ENCODE assay signal across 7 cellular contexts in the genomic region with DNA sequence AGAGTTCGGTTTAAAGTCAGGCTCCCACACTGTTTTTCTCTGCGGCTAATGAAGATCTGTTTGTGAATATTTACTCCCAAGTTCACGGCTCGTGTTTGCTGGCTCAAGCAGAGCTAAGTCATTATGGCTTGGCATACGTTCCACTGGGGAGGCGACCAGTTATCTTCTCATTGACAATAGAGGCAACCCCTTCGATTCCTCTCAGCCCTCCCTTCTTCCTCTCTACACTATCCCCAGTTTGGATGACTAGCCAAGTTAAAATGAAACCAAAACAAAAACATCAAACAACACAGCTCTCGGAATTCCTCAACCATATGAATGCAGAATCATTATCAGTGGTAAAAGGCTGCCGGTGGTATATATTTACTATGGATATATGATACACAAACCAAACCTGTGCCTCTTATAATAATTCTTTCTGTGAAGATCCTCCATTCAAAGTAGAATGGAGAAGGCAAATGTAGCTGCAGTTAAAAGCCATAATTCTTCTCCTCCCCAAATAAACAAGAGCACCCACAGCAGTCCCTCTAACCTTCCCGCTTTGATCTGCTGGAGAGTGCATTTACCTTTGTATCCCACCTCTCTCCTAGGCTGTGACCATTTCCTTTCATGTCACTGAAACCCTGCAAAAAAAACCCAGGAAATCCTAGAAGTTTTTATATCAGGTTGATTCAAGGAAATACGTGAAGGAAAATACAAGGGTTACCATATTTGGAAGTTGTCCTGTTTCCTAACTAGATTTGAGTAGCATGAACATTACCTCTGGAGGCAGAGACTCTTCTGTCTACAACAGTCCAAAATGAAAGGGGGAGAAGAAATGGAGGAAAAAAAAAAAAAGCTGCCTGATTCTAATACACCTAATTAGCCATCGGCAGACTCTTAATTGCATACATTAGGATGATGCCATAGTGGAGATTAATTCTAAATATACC.
DNase-seq lines count a peak whose midpoint lies in the region; ATAC-seq and TF ChIP-seq lines count a peak whose summit lies in the region.

No MANE protein-coding gene starts in this region.

- TF ChIP-seq CTCF in dorsolateral prefrontal cortex (IDR thresholded peaks at IDR 0.05 in 54 of 56, conservative IDR thresholded peaks at IDR 0.05 in 2 of 56; ENCODE audit: low read depth in 1 of 56, partially characterized antibody in 56 of 56) (no peak), nephron (IDR thresholded peaks at IDR 0.05; ENCODE audit: unreplicated experiment in 3 of 3) (no peak)

- no peaks in the 10 kb centered on the region for H3K27me3 ChIP-seq in dorsolateral prefrontal cortex

- no peaks in the 10 kb centered on the region for H3K27me3 Mint-ChIP-seq in nephron (ENCODE audit: low read depth)

- CTCF ChIA-PET in HEK293T (lab: Yijun Ruan, JAX): no interaction called here

- intact Hi-C loops in dorsolateral prefrontal cortex (cut with DNase I): no loop called here

- peak overlapping the region in 4 of 59 donors; percentile 7 to 52 (median 46) for H3K27ac ChIP-seq in dorsolateral prefrontal cortex

- DNase-seq in NCI-H446 (lab: John Stamatoyannopoulos, UW) (peak; percentile 31 to 45), dorsolateral prefrontal cortex (no peak), HEK293T (ENCODE audit: extremely low spot score) (no peak), LoVo (ENCODE audit: low spot score) (no peak)

- H3K4me3 Mint-ChIP-seq in nephron: peak overlapping the region; percentile 70 to 79 (median 78)

- H3K4me3 ChIP-seq in dorsolateral prefrontal cortex: peak overlapping the region; percentile 26 to 73 (median 56)

- peaks cover 24% of the 10 kb centered on the region for H3K4me1 Mint-ChIP-seq in nephron

- POLR2A ChIA-PET in HEK293T (lab: Yijun Ruan, JAX): no interaction called here

- no peaks in the 10 kb centered on the region for H3K9me3 Mint-ChIP-seq in nephron

- ATAC-seq in GM18511 (IDR thresholded peaks at IDR 0.05; ENCODE audit: unreplicated experiment) (peak; percentile 60), HG02588 (IDR thresholded peaks at IDR 0.05; ENCODE audit: unreplicated experiment) (peak; percentile 60)

- H3K27ac Mint-ChIP-seq in nephron: peak overlapping the region; percentile 62 to 72 (median 69)

- no peaks in the 10 kb centered on the region for H3K36me3 Mint-ChIP-seq in nephron (ENCODE audit: low read depth)

TF ChIP-seq in HEK293T, 16 proteins besides CTCF, POLR2A, EP300 and RAD21:
- no peak for TF ChIP-seq HDGF (IDR thresholded peaks at IDR 0.05; ENCODE audit: borderline replicate concordance)
- TF ChIP-seq ARNT (IDR thresholded peaks at IDR 0.05): no peak
- TF ChIP-seq SUZ12 (IDR thresholded peaks at IDR 0.05): no peak
- no peak for TF ChIP-seq TARDBP (IDR thresholded peaks at IDR 0.05)
- TF ChIP-seq L3MBTL2 (conservative IDR thresholded peaks at IDR 0.05): no peak
- no peak for TF ChIP-seq ZNF384 (IDR thresholded peaks at IDR 0.05)
- TF ChIP-seq BHLHE40 (IDR thresholded peaks at IDR 0.05; ENCODE audit: borderline replicate concordance): no peak
- no peak for TF ChIP-seq FOXA1 (IDR thresholded peaks at IDR 0.05)
- TF ChIP-seq CTBP1 (IDR thresholded peaks at IDR 0.05; ENCODE audit: borderline replicate concordance): no peak

Comparison
In these comparisons a context has a peak if more than half of its experiments do, and no peak if none do; other contexts are left out.
1. DNase-seq: peak in NCI-H446 (2 of 2); none in dorsolateral prefrontal cortex (0 of 10), HEK293T (single experiment) and LoVo (single experiment).